Comparison of ENCODE assay signal across 9 cellular contexts in the genomic region with DNA sequence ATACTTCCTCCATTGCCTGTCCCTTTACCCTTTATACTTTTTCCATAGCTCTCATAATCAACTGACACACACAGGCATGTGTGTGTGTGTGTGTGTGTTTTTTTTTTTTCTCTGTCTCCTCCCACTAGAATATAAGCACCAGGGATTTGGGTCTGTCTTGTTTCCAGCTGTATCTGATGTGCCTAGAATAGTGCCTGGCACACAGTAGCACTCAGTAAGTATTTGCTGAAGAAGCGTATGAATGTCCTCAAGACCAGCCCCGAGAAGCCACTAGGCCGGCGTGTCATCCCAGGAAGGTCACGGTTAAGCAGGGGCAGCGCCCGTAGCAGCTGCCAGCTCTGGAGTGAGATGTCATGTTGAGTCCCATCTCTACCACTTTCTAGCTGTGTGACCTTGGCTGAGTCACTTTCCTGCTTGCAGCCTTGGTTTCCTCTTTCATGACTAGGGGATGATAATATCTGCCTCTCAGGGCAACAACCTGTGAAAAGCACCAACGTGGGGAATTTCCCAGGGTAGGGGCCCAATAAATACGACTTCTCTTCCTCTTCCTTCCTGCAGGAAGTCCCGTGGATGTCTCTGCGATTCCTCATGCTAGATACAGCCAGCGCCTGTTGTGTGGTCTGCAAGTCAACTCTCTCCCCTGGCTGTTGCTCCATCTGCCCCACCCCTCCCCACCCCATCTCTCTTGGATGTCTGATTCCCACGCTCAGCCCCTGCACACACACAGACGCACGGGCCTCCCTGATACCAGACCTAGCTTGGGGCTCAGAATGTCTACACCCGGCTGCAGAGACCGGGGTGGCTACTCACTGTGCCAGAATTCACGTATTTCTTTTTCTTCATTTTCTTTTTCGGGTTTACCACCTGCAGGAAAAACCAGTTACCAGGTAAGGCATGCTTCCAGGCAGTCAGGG. TPM values are rescaled to one million over a fixed set of nuclear protein-coding genes. Genes with fewer than 3 reads are reported as not detected.
DNase-seq lines count a peak whose midpoint lies in the region; ATAC-seq and TF ChIP-seq lines count a peak whose summit lies in the region.
"Had no signal": no experiment of that assay in that cellular context is flagged by ENCODE, and none has a peak within 500 bp of the region (broad histone marks: within the 10 kb centered on the region; RNA-seq: fewer than 3 reads in every experiment).

No MANE protein-coding gene starts in this region.

- in situ Hi-C loops in GM13977 (cut with MboI; ENCODE audit: low pct_unique_long_range_greater_than_20kb, low sequenced_read_pairs, unreplicated experiment), result loop anchor here (10.0 to 25.0 kb wide), 2 partner anchors 141 to 457 kb away; no protein-coding TSS in a partner anchor

- peaks cover 56 to 66% of the 10 kb centered on the region in 2 donors for H3K4me1 Mint-ChIP-seq in effector memory CD8-positive, alpha-beta T cell (ENCODE audit: low read depth in 2 of 2)
- peaks cover 11% of the 10 kb centered on the region for H3K4me1 Mint-ChIP-seq in osteocyte (ENCODE audit: unreplicated experiment)

- DNase-seq in GM13977 (ENCODE audit: low spot score), result peak; percentile 69
- peak; percentile 72 to 74 for DNase-seq in activated CD4-positive, alpha-beta T cell treated with anti-CD3 and anti-CD28 coated beads for 4 hours
- DNase-seq in effector memory CD8-positive, alpha-beta T cell, result peak; percentile 65 to 67 (median 66)
- peak; percentile 68 to 69 for DNase-seq in stimulated activated CD8-positive, alpha-beta memory T cell treated with anti-CD3 and anti-CD28 coated beads, Interleukin-15, amount 100 ng/mL, for 48 hours (ENCODE audit: low read depth in 2 of 2)
- DNase-seq in osteocyte (ENCODE audit: extremely low spot score, unreplicated experiment), result no peak
- DNase-seq in NCI-H748 (lab: John Stamatoyannopoulos, UW; ENCODE audit: unreplicated experiment), result no peak
- no peak for DNase-seq in ecto neural progenitor cell (ENCODE audit: low spot score)
- DNase-seq: lower lobe of right lung had no signal

- H3K27me3 Mint-ChIP-seq in effector memory CD8-positive, alpha-beta T cell, result no peaks in the 10 kb centered on the region
- no peaks in the 10 kb centered on the region for H3K27me3 Mint-ChIP-seq in osteocyte (ENCODE audit: unreplicated experiment)

- H3K9me3 Mint-ChIP-seq in effector memory CD8-positive, alpha-beta T cell, result no peaks in the 10 kb centered on the region
- no peaks in the 10 kb centered on the region for H3K9me3 Mint-ChIP-seq in osteocyte (ENCODE audit: unreplicated experiment)

- TF ChIP-seq CTCF in GM13977 (IDR thresholded peaks at IDR 0.05; ENCODE audit: extremely low read depth, insufficient read depth, missing control alignments) (no peak), osteocyte (IDR thresholded peaks at IDR 0.05) (no peak)

- ATAC-seq in HG03521 (IDR thresholded peaks at IDR 0.05; ENCODE audit: unreplicated experiment), result peak; percentile 35
- ATAC-seq in effector memory CD8-positive, alpha-beta T cell (replicated peaks), result peak; percentile 85

- H3K4me3 Mint-ChIP-seq in effector memory CD8-positive, alpha-beta T cell, result peak overlapping the region; percentile 65 to 72
- no peak overlapping the region for H3K4me3 Mint-ChIP-seq in osteocyte (ENCODE audit: unreplicated experiment)

- H3K36me3 Mint-ChIP-seq in effector memory CD8-positive, alpha-beta T cell (ENCODE audit: insufficient read depth), result peaks cover 7% of the 10 kb centered on the region
- H3K36me3 Mint-ChIP-seq in osteocyte (ENCODE audit: unreplicated experiment), result no peaks in the 10 kb centered on the region

- H3K27ac Mint-ChIP-seq in effector memory CD8-positive, alpha-beta T cell, result peak overlapping the region; percentile 93 to 99
- H3K27ac Mint-ChIP-seq in osteocyte (ENCODE audit: unreplicated experiment), result no peak overlapping the region

RNA-seq across cellular contexts. Expression of gene RAB44, which starts 58.1 kb away (rescaled TPM):
- not detected in 2 replicates for total RNA-seq in osteocyte

Comparison
In these comparisons a context has a peak if more than half of its experiments do, and no peak if none do; other contexts are left out.
1. DNase-seq: peak in GM13977 (single experiment), activated CD4-positive, alpha-beta T cell treated with anti-CD3 and anti-CD28 coated beads for 4 hours (2 of 2), effector memory CD8-positive, alpha-beta T cell (3 of 3) and stimulated activated CD8-positive, alpha-beta memory T cell treated with anti-CD3 and anti-CD28 coated beads, Interleukin-15, amount 100 ng/mL, for 48 hours (2 of 2); none in osteocyte (single experiment), NCI-H748 (single experiment) and ecto neural progenitor cell (single experiment).